7 cellular contexts compared by ENCODE assay signal in genomic region chr5:68215888-68216736, GRCh38. TPM values are rescaled to one million over a fixed set of nuclear protein-coding genes. Genes with fewer than 3 reads are reported as not detected.
DNase-seq lines count a peak whose midpoint lies in the region; ATAC-seq and TF ChIP-seq lines count a peak whose summit lies in the region.

No MANE protein-coding gene starts in this region.

- peak; percentile 36 for DNase-seq in NCI-H1694 (lab: John Stamatoyannopoulos, UW)
- DNase-seq in cardiac fibroblast (ENCODE audit: low read depth in 2 of 2), result peak in 1 of 2 donors; percentile 28
- DNase-seq in left lung, result peak; percentile 70 to 90
- peak in 2 of 3 donors; percentile 9 to 42 for DNase-seq in stimulated activated CD4-positive, alpha-beta T cell treated with anti-CD3 and anti-CD28 coated beads, TNF-alpha, amount 100 ng/mL, for 1 hour (ENCODE audit: low read depth in 3 of 3, low spot score in 1 of 3)

- H3K36me3 ChIP-seq in left lung, result no peaks in the 10 kb centered on the region

- H3K9me3 ChIP-seq in left lung, result peaks cover 0 to 1% of the 10 kb centered on the region in 2 donors

- intact Hi-C loops in left lung (cut with DNase I), result no loop called here

- ATAC-seq in GM18508 (IDR thresholded peaks at IDR 0.05; ENCODE audit: insufficient read depth, unreplicated experiment) (peak; percentile 24), HG02840 (IDR thresholded peaks at IDR 0.05; ENCODE audit: low FRiP score, unreplicated experiment) (peak; percentile 49), left lung (peak; percentile 62)

- peak overlapping the region; percentile 98 for H3K27ac ChIP-seq in left lung

- no peaks in the 10 kb centered on the region for H3K27me3 ChIP-seq in left lung

- TF ChIP-seq CTCF in WI38 (IDR thresholded peaks at IDR 0.05; ENCODE audit: low read depth, low read length) (no peak), cardiac fibroblast (IDR thresholded peaks at IDR 0.05; ENCODE audit: low read depth, low read length) (no peak), left lung (IDR thresholded peaks at IDR 0.05) (no peak)

- H3K4me3 ChIP-seq in WI38 (ENCODE audit: low read depth, low read length), result peak overlapping the region; percentile 92
- peak overlapping the region; percentile 96 to 99 for H3K4me3 ChIP-seq in cardiac fibroblast (replicated peaks in 1 of 2; ENCODE audit: low read depth in 2 of 2, low read length in 2 of 2)
- peak overlapping the region; percentile 85 to 95 for H3K4me3 ChIP-seq in left lung

- peaks cover 10 to 42% of the 10 kb centered on the region in 2 donors for H3K4me1 ChIP-seq in left lung

RNA-seq across cellular contexts. Expression of gene PIK3R1, which starts 0.6 kb away (rescaled TPM):
- 10 to 100 TPM; 70.9 to 89.4 TPM for total RNA-seq in left lung
